In the genomic region with DNA sequence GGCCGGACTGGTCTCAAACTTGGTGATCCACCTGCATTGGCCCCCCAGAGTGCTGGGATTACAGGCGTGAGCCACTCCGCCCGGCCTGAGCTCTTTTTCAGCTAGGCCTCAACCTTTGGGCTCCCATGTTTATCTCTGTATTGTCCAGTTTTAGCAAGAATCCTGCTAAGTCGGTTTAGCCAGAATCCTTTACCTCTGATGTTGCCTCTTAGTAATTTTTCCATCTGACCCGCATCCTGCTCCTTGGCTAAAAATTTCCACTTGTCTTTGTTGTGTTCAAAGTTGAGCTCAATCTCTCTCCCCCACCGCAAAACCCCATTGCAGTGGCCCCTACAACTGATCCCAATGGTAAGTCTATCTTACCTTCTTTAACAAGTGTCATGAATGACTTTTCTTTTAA, we compare ENCODE assay signal across 38 cellular contexts.
"Had no signal": no experiment of that assay in that cellular context is flagged by ENCODE, and none has a peak within 500 bp of the region (broad histone marks: within the 10 kb centered on the region; RNA-seq: fewer than 3 reads in every experiment).

No MANE protein-coding gene starts in this region.

- H3K27me3 ChIP-seq: adrenal gland, ascending aorta, body of pancreas, brain microvascular endothelial cell, breast epithelium, cardiac muscle cell had no signal

- DNase-seq: activated effector memory CD4-positive, alpha-beta T cell treated with anti-CD3 and anti-CD28 coated beads, Interleukin-2, amount 50 U/mL, for 16 hours; activated effector memory CD4-positive, alpha-beta T cell treated with Interleukin-2 at 50 U/mL for 16 hours; activated gamma-delta T cell; activated gamma-delta T cell treated with Interleukin-2 at 50 U/mL for 16 hours; activated naive CD4-positive, alpha-beta T cell; activated naive CD4-positive, alpha-beta T cell treated with anti-CD3 and anti-CD28 coated beads for 36 hours; activated naive CD4-positive, alpha-beta T cell treated with anti-CD3 and anti-CD28 coated beads, Interleukin-2, amount 10 ng/mL, durations not matched to agents 7 days and 5 days; activated naive CD4-positive, alpha-beta T cell treated with anti-CD3 and anti-CD28 coated beads, Interleukin-2, amount 50 U/mL, for 16 hours; activated naive CD4-positive, alpha-beta T cell treated with Interleukin-2 at 50 U/mL for 16 hours; activated naive CD8-positive, alpha-beta T cell treated with anti-CD3 and anti-CD28 coated beads for 36 hours; activated naive CD8-positive, alpha-beta T cell treated with anti-CD3 and anti-CD28 coated beads, Interleukin-2, amount 10 ng/mL, durations not matched to agents 7 days and 5 days; activated naive CD8-positive, alpha-beta T cell treated with anti-CD3 and anti-CD28 coated beads, Interleukin-2, amount 50 U/mL, for 24 hours; activated T-cell treated with anti-CD3 and anti-CD28 coated beads, Interleukin-2, amount 50 U/mL, for 1 hour; activated T-cell treated with anti-CD3 and anti-CD28 coated beads, Interleukin-2, amount 50 U/mL, for 24 hours; activated T-cell treated with anti-CD3 and anti-CD28 coated beads, Interleukin-2, amount 50 U/mL, for 4 hours; activated T-cell treated with anti-CD3 and anti-CD28 coated beads, Interleukin-2, amount 50 U/mL, for 48 hours; activated T-cell treated with anti-CD3 and anti-CD28 coated beads, Interleukin-2, amount 50 U/mL, for 72 hours; adrenal gland; amniotic stem cell; amygdala; anterior cingulate cortex; aorta; body of pancreas; brain microvascular endothelial cell; caudate nucleus; central memory CD4-positive, alpha-beta T cell; cerebellar nuclear complex had no signal

- H3K27ac ChIP-seq: adrenal gland, ascending aorta, body of pancreas, brain microvascular endothelial cell, breast epithelium, cardiac muscle cell had no signal

- H3K4me1 ChIP-seq: adrenal gland, ascending aorta, body of pancreas, breast epithelium had no signal

- H3K4me3 ChIP-seq: adrenal gland, ascending aorta, body of pancreas, breast epithelium, cardiac muscle cell had no signal

- H3K36me3 Mint-ChIP-seq: activated naive CD4-positive, alpha-beta T cell treated with anti-CD3 and anti-CD28 coated beads, Interleukin-2, amount 10 ng/mL, durations not matched to agents 7 days and 5 days; activated naive CD4-positive, alpha-beta T cell treated with anti-CD3 and anti-CD28 coated beads, Interleukin-2, amount 50 U/mL, for 24 hours; activated naive CD4-positive, alpha-beta T cell treated with anti-CD3 and anti-CD28 coated beads, Interleukin-2, amount 50 U/mL, for 72 hours; activated naive CD8-positive, alpha-beta T cell; activated naive CD8-positive, alpha-beta T cell treated with anti-CD3 and anti-CD28 coated beads for 36 hours; activated naive CD8-positive, alpha-beta T cell treated with anti-CD3 and anti-CD28 coated beads, Interleukin-2, amount 10 ng/mL, durations not matched to agents 7 days and 5 days; brain had no signal

- ATAC-seq: activated naive CD4-positive, alpha-beta T cell treated with anti-CD3 and anti-CD28 coated beads, Interleukin-2, amount 50 U/mL, for 72 hours; activated naive CD8-positive, alpha-beta T cell treated with anti-CD3 and anti-CD28 coated beads, Interleukin-2, amount 50 U/mL, for 24 hours; activated T-cell treated with anti-CD3 and anti-CD28 coated beads, Interleukin-2, amount 50 U/mL, for 4 hours; activated T-cell treated with anti-CD3 and anti-CD28 coated beads, Interleukin-2, amount 50 U/mL, for 72 hours; activated T-helper 17 cell treated with anti-CD3 and anti-CD28 coated beads, Interleukin-2, amount 50 U/mL, for 72 hours; body of pancreas had no signal

- H3K27ac Mint-ChIP-seq: activated naive CD4-positive, alpha-beta T cell treated with anti-CD3 and anti-CD28 coated beads for 36 hours; activated naive CD4-positive, alpha-beta T cell treated with anti-CD3 and anti-CD28 coated beads, Interleukin-2, amount 10 ng/mL, durations not matched to agents 7 days and 5 days; activated naive CD4-positive, alpha-beta T cell treated with anti-CD3 and anti-CD28 coated beads, Interleukin-2, amount 50 U/mL, for 24 hours; activated naive CD4-positive, alpha-beta T cell treated with anti-CD3 and anti-CD28 coated beads, Interleukin-2, amount 50 U/mL, for 72 hours; activated naive CD8-positive, alpha-beta T cell; activated naive CD8-positive, alpha-beta T cell treated with anti-CD3 and anti-CD28 coated beads for 36 hours; activated naive CD8-positive, alpha-beta T cell treated with anti-CD3 and anti-CD28 coated beads, Interleukin-2, amount 10 ng/mL, durations not matched to agents 7 days and 5 days; activated naive CD8-positive, alpha-beta T cell treated with anti-CD3 and anti-CD28 coated beads, Interleukin-2, amount 50 U/mL, for 24 hours; activated T-cell treated with anti-CD3 and anti-CD28 coated beads, Interleukin-2, amount 50 U/mL, for 24 hours; activated T-cell treated with anti-CD3 and anti-CD28 coated beads, Interleukin-2, amount 50 U/mL, for 72 hours; activated T-helper 1 cell treated with anti-CD3 and anti-CD28 coated beads, Interleukin-12 subunit alpha, Interleukin-12 subunit beta, Interleukin-2, Interleukin-4 antibody, amounts not matched to agents 30 ng/mL and 10 ng/mL and 1 ng/mL, durations not matched to agents 14 hours and 24 hours and 36 hours; activated T-helper 17 cell treated with anti-CD3 and anti-CD28 coated beads, Interleukin-2, amount 50 U/mL, for 72 hours; activated T-helper 2 cell treated with anti-CD3 and anti-CD28 coated beads, Interferon-gamma antibody, Interleukin-2, Interleukin-4, amounts not matched to agents 10 μg/mL and 5 μg/mL and 100 μg/mL, durations not matched to agents 14 hours and 24 hours and 36 hours; brain had no signal

- H3K9me3 Mint-ChIP-seq: activated naive CD4-positive, alpha-beta T cell treated with anti-CD3 and anti-CD28 coated beads for 36 hours; activated naive CD4-positive, alpha-beta T cell treated with anti-CD3 and anti-CD28 coated beads, Interleukin-2, amount 10 ng/mL, durations not matched to agents 7 days and 5 days; activated naive CD4-positive, alpha-beta T cell treated with anti-CD3 and anti-CD28 coated beads, Interleukin-2, amount 50 U/mL, for 24 hours; activated naive CD4-positive, alpha-beta T cell treated with anti-CD3 and anti-CD28 coated beads, Interleukin-2, amount 50 U/mL, for 72 hours; activated naive CD8-positive, alpha-beta T cell treated with anti-CD3 and anti-CD28 coated beads for 36 hours; activated naive CD8-positive, alpha-beta T cell treated with anti-CD3 and anti-CD28 coated beads, Interleukin-2, amount 10 ng/mL, durations not matched to agents 7 days and 5 days; activated naive CD8-positive, alpha-beta T cell treated with anti-CD3 and anti-CD28 coated beads, Interleukin-2, amount 50 U/mL, for 24 hours; activated T-cell treated with anti-CD3 and anti-CD28 coated beads, Interleukin-2, amount 50 U/mL, for 24 hours; activated T-cell treated with anti-CD3 and anti-CD28 coated beads, Interleukin-2, amount 50 U/mL, for 4 hours; activated T-cell treated with anti-CD3 and anti-CD28 coated beads, Interleukin-2, amount 50 U/mL, for 72 hours; activated T-helper 1 cell treated with anti-CD3 and anti-CD28 coated beads, Interleukin-12 subunit alpha, Interleukin-12 subunit beta, Interleukin-2, Interleukin-4 antibody, amounts not matched to agents 30 ng/mL and 10 ng/mL and 1 ng/mL, durations not matched to agents 14 hours and 24 hours and 36 hours; activated T-helper 17 cell treated with anti-CD3 and anti-CD28 coated beads, Interleukin-2, amount 50 U/mL, for 72 hours; activated T-helper 2 cell treated with anti-CD3 and anti-CD28 coated beads, Interferon-gamma antibody, Interleukin-2, Interleukin-4, amounts not matched to agents 10 μg/mL and 5 μg/mL and 100 μg/mL, durations not matched to agents 14 hours and 24 hours and 36 hours; brain; central memory CD8-positive, alpha-beta T cell had no signal

- H3K4me1 Mint-ChIP-seq: activated T-helper 17 cell treated with anti-CD3 and anti-CD28 coated beads, Interleukin-2, amount 50 U/mL, for 72 hours had no signal

- H3K4me3 Mint-ChIP-seq: activated naive CD4-positive, alpha-beta T cell treated with anti-CD3 and anti-CD28 coated beads for 36 hours; activated naive CD4-positive, alpha-beta T cell treated with anti-CD3 and anti-CD28 coated beads, Interleukin-2, amount 10 ng/mL, durations not matched to agents 7 days and 5 days; activated naive CD4-positive, alpha-beta T cell treated with anti-CD3 and anti-CD28 coated beads, Interleukin-2, amount 50 U/mL, for 24 hours; activated naive CD8-positive, alpha-beta T cell; activated naive CD8-positive, alpha-beta T cell treated with anti-CD3 and anti-CD28 coated beads for 36 hours; activated naive CD8-positive, alpha-beta T cell treated with anti-CD3 and anti-CD28 coated beads, Interleukin-2, amount 10 ng/mL, durations not matched to agents 7 days and 5 days; activated naive CD8-positive, alpha-beta T cell treated with anti-CD3 and anti-CD28 coated beads, Interleukin-2, amount 50 U/mL, for 24 hours; activated T-cell treated with anti-CD3 and anti-CD28 coated beads, Interleukin-2, amount 50 U/mL, for 24 hours; activated T-cell treated with anti-CD3 and anti-CD28 coated beads, Interleukin-2, amount 50 U/mL, for 4 hours; activated T-cell treated with anti-CD3 and anti-CD28 coated beads, Interleukin-2, amount 50 U/mL, for 72 hours; activated T-helper 1 cell treated with anti-CD3 and anti-CD28 coated beads, Interleukin-12 subunit alpha, Interleukin-12 subunit beta, Interleukin-2, Interleukin-4 antibody, amounts not matched to agents 30 ng/mL and 10 ng/mL and 1 ng/mL, durations not matched to agents 14 hours and 24 hours and 36 hours; activated T-helper 17 cell treated with anti-CD3 and anti-CD28 coated beads, Interleukin-2, amount 50 U/mL, for 72 hours; brain; central memory CD8-positive, alpha-beta T cell had no signal

- H3K36me3 ChIP-seq: adrenal gland, ascending aorta, brain microvascular endothelial cell, breast epithelium, cardiac muscle cell had no signal

- H3K9me3 ChIP-seq: adrenal gland, ascending aorta, body of pancreas, breast epithelium had no signal
